Comparison of ENCODE assay signal across 8 cellular contexts in the genomic region with DNA sequence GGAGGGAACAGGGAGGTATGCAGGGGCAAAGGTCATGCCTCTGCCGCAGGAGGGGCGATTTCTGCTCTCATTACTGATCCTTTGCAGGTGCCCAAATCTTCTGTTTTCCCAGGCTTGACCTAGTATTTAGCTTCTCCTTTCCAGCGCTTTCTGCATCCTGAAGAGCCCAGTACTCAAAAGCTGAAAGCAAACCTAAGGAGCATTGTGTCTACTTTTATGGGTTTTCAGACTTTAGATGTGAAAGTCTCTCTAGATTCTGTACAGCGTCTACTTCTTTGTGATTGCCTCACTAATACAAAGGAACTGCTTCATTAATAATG. TPM values are rescaled to one million over a fixed set of nuclear protein-coding genes. Genes with fewer than 3 reads are reported as not detected.
DNase-seq lines count a peak whose midpoint lies in the region; TF ChIP-seq lines count a peak whose summit lies in the region.

No MANE protein-coding gene starts in this region.

- H3K9me3 ChIP-seq in OCI-LY7 (ENCODE audit: low read length) (no peaks in the 10 kb centered on the region), osteoblast (ENCODE audit: low read depth, low read length) (no peaks in the 10 kb centered on the region)

- TF ChIP-seq CTCF in Calu3 (IDR thresholded peaks at IDR 0.05; ENCODE audit: unreplicated experiment) (no peak), OCI-LY7 (conservative IDR thresholded peaks at IDR 0.05; ENCODE audit: low read length) (no peak), epithelial cell of esophagus (IDR thresholded peaks at IDR 0.05; ENCODE audit: insufficient read depth, low read depth, low read length, missing control alignments) (no peak), osteoblast (IDR thresholded peaks at IDR 0.05; ENCODE audit: extremely low read depth, low read depth, low read length) (no peak), GM10248 (IDR thresholded peaks at IDR 0.05; ENCODE audit: control extremely low read depth, extremely low read depth, low read depth, missing control alignments) (no peak)

- DNase-seq in Calu3: no peak
- no peak for DNase-seq in OCI-LY7 (ENCODE audit: low spot score)
- no peak for DNase-seq in epithelial cell of esophagus (ENCODE audit: low read depth)
- DNase-seq in osteoblast (ENCODE audit: insufficient read length, low spot score, missing footprints): no peak
- DNase-seq in DMS153 (lab: John Stamatoyannopoulos, UW): no peak
- no peak for DNase-seq in stimulated activated CD4-positive, alpha-beta T cell treated with anti-CD3 and anti-CD28 coated beads, Interleukin-15, amount 100 ng/mL, for 24 hours
- no peak for DNase-seq in amniotic stem cell (lab: John Stamatoyannopoulos, UW)
- no peak for DNase-seq in GM10248 (ENCODE audit: extremely low spot score)

- CTCF ChIA-PET in Calu3 (lab: Charles Lee) (interaction anchor here (0.5 to 1.0 kb wide), 4 partner anchors 14 to 945 kb away, joined by 3 read pairs; no protein-coding TSS in a partner anchor), OCI-LY7 (lab: Charles Lee; ENCODE audit: unreplicated experiment) (interaction anchor here (0.5 kb wide), 1 partner anchor 1216 kb away, joined by 3 read pairs; no protein-coding TSS in a partner anchor), GM10248 (lab: Yijun Ruan, JAX) (interaction anchor here (0.8 to 2.8 kb wide), 12 partner anchors 8 to 153 kb away, joined by 3 to 28 read pairs (median 4); no protein-coding TSS in a partner anchor)

- H3K36me3 Mint-ChIP-seq in Calu3 (ENCODE audit: insufficient read depth, unreplicated experiment): peaks cover 29% of the 10 kb centered on the region

- intact Hi-C loops in Calu3 (cut with micrococcal nuclease; ENCODE audit: unreplicated experiment) (no loop called here), OCI-LY7 (cut with micrococcal nuclease; ENCODE audit: unreplicated experiment) (no loop called here)

- H3K4me1 ChIP-seq in OCI-LY7 (ENCODE audit: insufficient read depth, low read length, poor library complexity, severe bottlenecking) (peaks cover 30% of the 10 kb centered on the region), osteoblast (ENCODE audit: insufficient read depth, low read length) (peaks cover 45% of the 10 kb centered on the region)

- H3K27me3 ChIP-seq in osteoblast (ENCODE audit: insufficient read depth, low read length): no peaks in the 10 kb centered on the region

- H4K20me1 ChIP-seq in OCI-LY7 (ENCODE audit: insufficient read depth, low read length) (peaks cover 15% of the 10 kb centered on the region; the same call in 1 of the 2 replicates), osteoblast (ENCODE audit: insufficient read depth, low read length) (peaks cover 46% of the 10 kb centered on the region)

- H2AFZ ChIP-seq in OCI-LY7 (ENCODE audit: low read length) (no peak overlapping the region; the same call in 1 of the 2 replicates), osteoblast (ENCODE audit: low read length) (peak overlapping the region; percentile 96)

- H3K4me2 ChIP-seq in OCI-LY7 (ENCODE audit: low read length) (peak overlapping the region; percentile 83), osteoblast (ENCODE audit: insufficient read depth, low read length) (peak overlapping the region; percentile 90)

- no peaks in the 10 kb centered on the region for H3K9me3 Mint-ChIP-seq in Calu3 (ENCODE audit: low read depth, unreplicated experiment)

- H3K27ac ChIP-seq in OCI-LY7 (ENCODE audit: low read depth, low read length, poor library complexity, severe bottlenecking): peak overlapping the region; percentile 11
- H3K27ac ChIP-seq in osteoblast (ENCODE audit: low read depth, low read length): peak overlapping the region; percentile 91

- no TSS peak for BruUV-seq in Calu3 (replicated peaks; lab: Mats Ljungman, UMichigan)
- BruUV-seq in OCI-LY7 (replicated peaks; lab: Mats Ljungman, UMichigan): no TSS peak

- peaks cover 52% of the 10 kb centered on the region for H3K79me2 ChIP-seq in OCI-LY7 (ENCODE audit: insufficient read depth, low read depth, low read length)
- H3K79me2 ChIP-seq in osteoblast (ENCODE audit: insufficient read depth, low read length): peaks cover 56% of the 10 kb centered on the region

- H3K4me3 ChIP-seq in OCI-LY7 (ENCODE audit: low read depth, low read length, poor library complexity, severe bottlenecking): peak overlapping the region; percentile 82
- H3K4me3 ChIP-seq in epithelial cell of esophagus (ENCODE audit: low read length): peak overlapping the region; percentile 95
- peak overlapping the region; percentile 97 for H3K4me3 ChIP-seq in osteoblast (ENCODE audit: insufficient read depth, low read length)

- POLR2A ChIA-PET in OCI-LY7 (lab: Charles Lee): interaction anchor here (0.5 to 1.0 kb wide), 2 partner anchors 96 to 410 kb away, joined by 3 read pairs; no protein-coding TSS in a partner anchor
- POLR2A ChIA-PET in GM10248 (lab: Yijun Ruan, JAX): interaction anchor here (0.5 to 1.3 kb wide), 6 partner anchors 68 to 150 kb away, joined by 3 to 6 read pairs (median 4); a partner anchor contains a TSS

- peaks cover 27% of the 10 kb centered on the region for H3K36me3 ChIP-seq in OCI-LY7 (ENCODE audit: insufficient read depth, low read length)
- no peaks in the 10 kb centered on the region for H3K36me3 ChIP-seq in osteoblast (ENCODE audit: insufficient read depth, low read length)

- H3K27me3 Mint-ChIP-seq in Calu3 (ENCODE audit: unreplicated experiment): no peaks in the 10 kb centered on the region

- H3K4me3 Mint-ChIP-seq in Calu3 (ENCODE audit: low read depth, unreplicated experiment): peak overlapping the region; percentile 89

- no peaks in the 10 kb centered on the region for H3K9me2 ChIP-seq in OCI-LY7 (ENCODE audit: insufficient read depth, low read length)

- H3K27ac Mint-ChIP-seq in Calu3 (ENCODE audit: unreplicated experiment): peak overlapping the region; percentile 89

- H3K4me1 Mint-ChIP-seq in Calu3 (ENCODE audit: low read depth, unreplicated experiment): peaks cover 21% of the 10 kb centered on the region

RNA-seq across cellular contexts. Expression of a gene that starts 0.6 kb away (rescaled TPM):
- total RNA-seq in Calu3 (2022) (34.6 and 36.1 TPM in 2 replicates), OCI-LY7 (2022) (33.4 and 36.9 TPM in 2 replicates), osteoblast (37.4 and 38.0 TPM in 2 replicates)
- total RNA-seq in OCI-LY7 (2014; rRNA removed; shearing (Covaris generic)): 13.8 and 17.8 TPM in 2 replicates

RNA-seq across cellular contexts. Expression of a gene that starts 4.6 kb away (rescaled TPM):
- total RNA-seq in Calu3 (2022) (not detected in 2 replicates), OCI-LY7 (2022) (not detected in 2 replicates), osteoblast (under 0.01 TPM in 1 of 2 replicates, not detected in the other)
- not detected in 2 replicates for total RNA-seq in OCI-LY7 (2014; rRNA removed; shearing (Covaris generic))

RNA-seq across cellular contexts. Expression of a gene that starts 19.8 kb away (rescaled TPM):
- total RNA-seq in Calu3 (2022) (0.27 and 0.35 TPM in 2 replicates), OCI-LY7 (2022) (0.48 TPM in 1 of 2 replicates, not detected in the other), osteoblast (2.2 and 2.7 TPM in 2 replicates)
- 0.62 TPM in 1 of 2 replicates, not detected in the other for total RNA-seq in OCI-LY7 (2014; rRNA removed; shearing (Covaris generic))
